ENCODE assay signal across 9 cellular contexts in genomic region chr16:89506791-89507191, GRCh38. TPM values are rescaled to one million over a fixed set of nuclear protein-coding genes. Genes with fewer than 3 reads are reported as not detected.
DNase-seq lines count a peak whose midpoint lies in the region; ATAC-seq and TF ChIP-seq lines count a peak whose summit lies in the region.
"Had no signal": no experiment of that assay in that cellular context is flagged by ENCODE, and none has a peak within 500 bp of the region (broad histone marks: within the 10 kb centered on the region; RNA-seq: fewer than 3 reads in every experiment).

No MANE protein-coding gene starts in this region.

- peaks cover 43% of the 10 kb centered on the region for H3K4me1 Mint-ChIP-seq in activated CD4-positive, alpha-beta memory T cell treated with anti-CD3 and anti-CD28 coated beads, Interleukin-2, amount 10 ng/mL, durations not matched to agents 7 days and 5 days

- peaks cover 4% of the 10 kb centered on the region for H3K36me3 Mint-ChIP-seq in activated CD4-positive, alpha-beta memory T cell treated with anti-CD3 and anti-CD28 coated beads, Interleukin-2, amount 10 ng/mL, durations not matched to agents 7 days and 5 days (ENCODE audit: low read depth)

- intact Hi-C loops in HCT116 (cut with micrococcal nuclease) = loop anchor here (5.0 kb wide), 2 partner anchors 51 to 264 kb away; no protein-coding TSS in a partner anchor

- H3K9me3 ChIP-seq in HCT116 (ENCODE audit: control insufficient read depth in 1 of 2, insufficient read depth in 1 of 2, low read depth in 1 of 2, low read length in 2 of 2) (no peaks in the 10 kb centered on the region), skeletal muscle tissue (ENCODE audit: control insufficient read depth in 3 of 3, low read length in 3 of 3) (no peaks in the 10 kb centered on the region)

- H3K4me2 ChIP-seq in HCT116 (ENCODE audit: low read length) = peak overlapping the region; percentile 83

- no peak for TF ChIP-seq POLR2A in HCT116 (IDR thresholded peaks at IDR 0.05; ENCODE audit: borderline replicate concordance, extremely low read depth, insufficient read depth, insufficient read length)

- H3K27ac ChIP-seq in HCT116 (ENCODE audit: low read depth, low read length) (peak overlapping the region; percentile 98), epithelial cell of prostate (peak overlapping the region; percentile 77), skeletal muscle tissue (ENCODE audit: low read depth, low read length) (no peak overlapping the region)

- H3K9me2 ChIP-seq in HCT116 (ENCODE audit: insufficient read depth) = no peaks in the 10 kb centered on the region

- H3K4me3 ChIP-seq in HCT116 (replicated peaks in 1 of 2; ENCODE audit: low read depth in 1 of 2, low read length in 2 of 2) (peak overlapping the region; percentile 76 to 94), skeletal muscle tissue (ENCODE audit: low read length in 3 of 3) (peak overlapping the region; percentile 91 to 94 (median 92))

- BruUV-seq in HCT116 (replicated peaks; lab: Mats Ljungman, UMichigan) = no TSS peak

- H3K36me3 ChIP-seq in HCT116 (ENCODE audit: control insufficient read depth in 1 of 2, insufficient read depth in 2 of 2, low read length in 2 of 2) = peaks cover 11 to 12% of the 10 kb centered on the region in 2 experiments
- H3K36me3 ChIP-seq in skeletal muscle tissue (ENCODE audit: control insufficient read depth in 3 of 3, insufficient read depth in 3 of 3, low read length in 3 of 3) = peaks cover 13 to 15% (median 14%) of the 10 kb centered on the region in 3 donors

- no peaks in the 10 kb centered on the region for H4K20me1 ChIP-seq in HCT116 (ENCODE audit: insufficient read depth)

- DNase-seq in HCT116 (ENCODE audit: low read depth, low spot score) (no peak), epithelial cell of prostate (ENCODE audit: low read depth, low spot score) (no peak), medulla oblongata (ENCODE audit: extremely low spot score) (no peak), H4 (ENCODE audit: low spot score) (no peak)
- DNase-seq in activated CD4-positive, alpha-beta memory T cell treated with anti-CD3 and anti-CD28 coated beads, Interleukin-2, amount 10 ng/mL, durations not matched to agents 7 days and 5 days = peak; percentile 42

- TF ChIP-seq CTCF in HCT116 (IDR thresholded peaks at IDR 0.05 in 2 of 3, conservative IDR thresholded peaks at IDR 0.05 in 1 of 3; ENCODE audit: borderline replicate concordance in 1 of 3, insufficient read depth in 1 of 3, low read depth in 2 of 3, low read length in 2 of 3) = no peak

- H3K9me3 Mint-ChIP-seq in activated CD4-positive, alpha-beta memory T cell treated with anti-CD3 and anti-CD28 coated beads, Interleukin-2, amount 10 ng/mL, durations not matched to agents 7 days and 5 days = no peaks in the 10 kb centered on the region

- RAD21 ChIA-PET in HCT116 (lab: Charles Lee; ENCODE audit: low non-redundant PET in 1 of 2, low total read pairs in 2 of 2, uncharacterized antibody in 2 of 2, unreplicated experiment in 2 of 2) = no interaction called here

- H3K4me1 ChIP-seq in HCT116 (ENCODE audit: control insufficient read depth in 1 of 2, insufficient read depth in 2 of 2, low read length in 2 of 2) = peaks cover 48 to 68% of the 10 kb centered on the region in 2 experiments
- peaks cover 36 to 45% (median 36%) of the 10 kb centered on the region in 3 donors for H3K4me1 ChIP-seq in skeletal muscle tissue (ENCODE audit: control insufficient read depth in 3 of 3, insufficient read depth in 3 of 3, low read length in 3 of 3)

- CTCF ChIA-PET in HCT116 (lab: Charles Lee) = interaction anchor here (0.7 kb wide), 1 partner anchor 166 kb away, joined by 3 read pairs; no protein-coding TSS in a partner anchor
- CTCF ChIA-PET in activated CD4-positive, alpha-beta memory T cell treated with anti-CD3 and anti-CD28 coated beads, Interleukin-2, amount 10 ng/mL, durations not matched to agents 7 days and 5 days (lab: Charles Lee) = interaction anchor here (1.0 to 1.6 kb wide), 3 partner anchors 18 to 266 kb away, joined by 3 to 4 read pairs (median 4); no protein-coding TSS in a partner anchor

- POLR2A ChIA-PET in HCT116 (lab: Charles Lee) = interaction anchor here (1.9 kb wide), 1 partner anchor 12 kb away, joined by 5 read pairs; no protein-coding TSS in a partner anchor
- POLR2A ChIA-PET in activated CD4-positive, alpha-beta memory T cell treated with anti-CD3 and anti-CD28 coated beads, Interleukin-2, amount 10 ng/mL, durations not matched to agents 7 days and 5 days (lab: Charles Lee) = interaction anchor here (0.7 to 6.7 kb wide), 22 partner anchors 8 to 289 kb away, joined by 3 to 158 read pairs (median 7); partner anchors contain the start of genes ANKRD11, RPL13 and ZNF778

- H3K27ac Mint-ChIP-seq in activated CD4-positive, alpha-beta memory T cell treated with anti-CD3 and anti-CD28 coated beads, Interleukin-2, amount 10 ng/mL, durations not matched to agents 7 days and 5 days = peak overlapping the region; percentile 88

- ATAC-seq in HCT116 (no peak), GM21717 (IDR thresholded peaks at IDR 0.05; ENCODE audit: unreplicated experiment) (no peak), HG03521 (IDR thresholded peaks at IDR 0.05; ENCODE audit: unreplicated experiment) (no peak)

- peak overlapping the region; percentile 98 for H3K9ac ChIP-seq in HCT116 (ENCODE audit: low read length)
- peak overlapping the region; percentile 45 to 94 (median 61) for H3K9ac ChIP-seq in skeletal muscle tissue (ENCODE audit: low read depth in 1 of 3, low read length in 3 of 3)

- peaks cover 47% of the 10 kb centered on the region for H3K79me2 ChIP-seq in HCT116 (ENCODE audit: insufficient read depth, low read length)

- TF ChIP-seq RAD21 in HCT116 (IDR thresholded peaks at IDR 0.05; ENCODE audit: low read depth) = no peak

- H2AFZ ChIP-seq in HCT116 (ENCODE audit: low read depth, low read length, poor library complexity, severe bottlenecking) = no peak overlapping the region

- peak overlapping the region; percentile 93 for H3K4me3 Mint-ChIP-seq in activated CD4-positive, alpha-beta memory T cell treated with anti-CD3 and anti-CD28 coated beads, Interleukin-2, amount 10 ng/mL, durations not matched to agents 7 days and 5 days

- no peaks in the 10 kb centered on the region for H3K27me3 ChIP-seq in HCT116 (ENCODE audit: insufficient read depth, low read length)
- peaks cover 0 to 9% (median 0%) of the 10 kb centered on the region in 3 donors for H3K27me3 ChIP-seq in skeletal muscle tissue (ENCODE audit: control insufficient read depth in 3 of 3, insufficient read depth in 3 of 3, low read length in 3 of 3)
- H3K27me3 ChIP-seq: cardiac muscle cell had no signal

- H3K27me3 Mint-ChIP-seq in activated CD4-positive, alpha-beta memory T cell treated with anti-CD3 and anti-CD28 coated beads, Interleukin-2, amount 10 ng/mL, durations not matched to agents 7 days and 5 days = no peaks in the 10 kb centered on the region

TF ChIP-seq in HCT116, 20 proteins besides CTCF, POLR2A, EP300 and RAD21:
- no peak for TF ChIP-seq SIN3A (IDR thresholded peaks at IDR 0.05; ENCODE audit: low read depth)
- TF ChIP-seq YY1 (IDR thresholded peaks at IDR 0.05; ENCODE audit: extremely low read depth, insufficient replicate concordance, low read depth, low read length) = no peak
- no peak; the same call in 1 of the 2 replicates for TF ChIP-seq POLR2AphosphoS5 (IDR thresholded peaks at IDR 0.05; ENCODE audit: low read depth, low read length)
- no peak for TF ChIP-seq CBX3 (IDR thresholded peaks at IDR 0.05; ENCODE audit: low read depth)
- TF ChIP-seq TCF7L2 (IDR thresholded peaks at IDR 0.05; ENCODE audit: borderline replicate concordance, extremely low read depth, insufficient read depth, insufficient read length) = no peak
- no peak for TF ChIP-seq SRF (IDR thresholded peaks at IDR 0.05; ENCODE audit: low read depth)
- TF ChIP-seq ATF3 (IDR thresholded peaks at IDR 0.05) = no peak
- TF ChIP-seq EZH2phosphoT487 (IDR thresholded peaks at IDR 0.05; ENCODE audit: borderline replicate concordance) = no peak
- TF ChIP-seq SP1 (IDR thresholded peaks at IDR 0.05; ENCODE audit: low read depth) = no peak
- no peak for TF ChIP-seq CEBPB (IDR thresholded peaks at IDR 0.05; ENCODE audit: low read depth)
- no peak for TF ChIP-seq EGR1 (IDR thresholded peaks at IDR 0.05; ENCODE audit: low read depth)
- TF ChIP-seq EZH2 (IDR thresholded peaks at IDR 0.05) = no peak
- TF ChIP-seq FOSL1 (IDR thresholded peaks at IDR 0.05; ENCODE audit: low read depth) = no peak
- no peak for TF ChIP-seq ZNF274 (IDR thresholded peaks at IDR 0.05; ENCODE audit: low read depth, low read length)
TF ChIP-seq in HCT116: peak in this region for 0.

RNA-seq across cellular contexts. Expression of gene SPG7, which starts 1.4 kb away (rescaled TPM):
- total RNA-seq in HCT116 (2021; ENCODE audit: unreplicated experiment) (116 TPM), skeletal muscle tissue (83.0 TPM)
- polyA plus RNA-seq in HCT116 (2012) = 79.4 and 81.2 TPM in 2 replicates
- 10 to 100 TPM; 73.9 to 77.9 TPM for total RNA-seq in activated CD4-positive, alpha-beta memory T cell treated with anti-CD3 and anti-CD28 coated beads, Interleukin-2, amount 10 ng/mL, durations not matched to agents 7 days and 5 days
- 45.0 and 46.7 TPM in 2 replicates for total RNA-seq in H4 (2014; rRNA removed; shearing (Covaris generic))

RNA-seq across cellular contexts. Expression of gene ANKRD11, which starts 16.4 kb away (rescaled TPM):
- 266 TPM for total RNA-seq in HCT116 (2021; ENCODE audit: unreplicated experiment)
- polyA plus RNA-seq in HCT116 (2012) = 192 and 225 TPM in 2 replicates
- 100 to 1,000 TPM; 199 to 208 TPM for total RNA-seq in activated CD4-positive, alpha-beta memory T cell treated with anti-CD3 and anti-CD28 coated beads, Interleukin-2, amount 10 ng/mL, durations not matched to agents 7 days and 5 days
- 21.4 TPM for total RNA-seq in skeletal muscle tissue
- total RNA-seq in H4 (2014; rRNA removed; shearing (Covaris generic)) = 34.4 and 39.2 TPM in 2 replicates

RNA-seq across cellular contexts. Expression of gene RPL13, which starts 53.7 kb away (rescaled TPM):
- 4,404 TPM for total RNA-seq in HCT116 (2021; ENCODE audit: unreplicated experiment)
- polyA plus RNA-seq in HCT116 (2012) = 9,099 and 10,215 TPM in 2 replicates
- 1,000 to 10,000 TPM; 2,083 to 2,114 TPM for total RNA-seq in activated CD4-positive, alpha-beta memory T cell treated with anti-CD3 and anti-CD28 coated beads, Interleukin-2, amount 10 ng/mL, durations not matched to agents 7 days and 5 days
- total RNA-seq in skeletal muscle tissue = 2,337 TPM
- 3,458 and 4,141 TPM in 2 replicates for total RNA-seq in H4 (2014; rRNA removed; shearing (Covaris generic))
